1 cellular context compared by ENCODE assay signal in genomic region chr13:40943073-40943472, GRCh38.
TF ChIP-seq lines count a peak whose summit lies in the region.

No MANE protein-coding gene starts in this region.

TF ChIP-seq in HEK293, 187 proteins besides CTCF, POLR2A, EP300 and RAD21 (continued from another document):
- TF ChIP-seq, protein P1, sequence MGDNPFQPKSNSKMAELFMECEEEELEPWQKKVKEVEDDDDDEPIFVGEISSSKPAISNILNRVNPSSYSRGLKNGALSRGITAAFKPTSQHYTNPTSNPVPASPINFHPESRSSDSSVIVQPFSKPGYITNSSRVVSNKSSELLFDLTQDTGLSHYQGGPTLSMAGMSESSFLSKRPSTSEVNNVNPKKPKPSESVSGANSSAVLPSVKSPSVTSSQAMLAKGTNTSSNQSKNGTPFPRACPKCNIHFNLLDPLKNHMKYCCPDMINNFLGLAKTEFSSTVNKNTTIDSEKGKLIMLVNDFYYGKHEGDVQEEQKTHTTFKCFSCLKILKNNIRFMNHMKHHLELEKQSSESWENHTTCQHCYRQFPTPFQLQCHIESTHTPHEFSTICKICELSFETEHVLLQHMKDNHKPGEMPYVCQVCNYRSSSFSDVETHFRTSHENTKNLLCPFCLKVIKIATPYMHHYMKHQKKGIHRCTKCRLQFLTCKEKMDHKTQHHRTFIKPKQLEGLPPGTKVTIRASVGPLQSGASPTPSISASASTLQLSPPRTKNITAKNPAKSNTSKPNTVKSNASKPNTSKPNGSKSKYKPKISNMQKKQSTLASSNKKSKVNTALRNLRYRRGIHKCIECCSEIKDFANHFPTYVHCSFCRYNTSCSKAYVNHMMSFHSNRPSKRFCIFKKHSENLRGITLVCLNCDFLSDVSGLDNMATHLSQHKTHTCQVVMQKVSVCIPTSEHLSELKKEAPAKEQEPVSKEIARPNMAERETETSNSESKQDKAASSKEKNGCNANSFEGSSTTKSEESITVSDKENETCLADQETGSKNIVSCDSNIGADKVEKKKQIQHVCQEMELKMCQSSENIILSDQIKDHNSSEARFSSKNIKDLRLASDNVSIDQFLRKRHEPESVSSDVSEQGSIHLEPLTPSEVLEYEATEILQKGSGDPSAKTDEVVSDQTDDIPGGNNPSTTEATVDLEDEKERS (tag by site-specific recombination; IDR thresholded peaks at IDR 0.05) = no peak
- TF ChIP-seq ZNF664 (tag by site-specific recombination; IDR thresholded peaks at IDR 0.05) = no peak
- TF ChIP-seq, protein P2, sequence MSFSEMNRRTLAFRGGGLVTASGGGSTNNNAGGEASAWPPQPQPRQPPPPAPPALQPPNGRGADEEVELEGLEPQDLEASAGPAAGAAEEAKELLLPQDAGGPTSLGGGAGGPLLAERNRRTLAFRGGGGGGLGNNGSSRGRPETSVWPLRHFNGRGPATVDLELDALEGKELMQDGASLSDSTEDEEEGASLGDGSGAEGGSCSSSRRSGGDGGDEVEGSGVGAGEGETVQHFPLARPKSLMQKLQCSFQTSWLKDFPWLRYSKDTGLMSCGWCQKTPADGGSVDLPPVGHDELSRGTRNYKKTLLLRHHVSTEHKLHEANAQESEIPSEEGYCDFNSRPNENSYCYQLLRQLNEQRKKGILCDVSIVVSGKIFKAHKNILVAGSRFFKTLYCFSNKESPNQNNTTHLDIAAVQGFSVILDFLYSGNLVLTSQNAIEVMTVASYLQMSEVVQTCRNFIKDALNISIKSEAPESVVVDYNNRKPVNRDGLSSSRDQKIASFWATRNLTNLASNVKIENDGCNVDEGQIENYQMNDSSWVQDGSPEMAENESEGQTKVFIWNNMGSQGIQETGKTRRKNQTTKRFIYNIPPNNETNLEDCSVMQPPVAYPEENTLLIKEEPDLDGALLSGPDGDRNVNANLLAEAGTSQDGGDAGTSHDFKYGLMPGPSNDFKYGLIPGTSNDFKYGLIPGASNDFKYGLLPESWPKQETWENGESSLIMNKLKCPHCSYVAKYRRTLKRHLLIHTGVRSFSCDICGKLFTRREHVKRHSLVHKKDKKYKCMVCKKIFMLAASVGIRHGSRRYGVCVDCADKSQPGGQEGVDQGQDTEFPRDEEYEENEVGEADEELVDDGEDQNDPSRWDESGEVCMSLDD (tag by site-specific recombination; IDR thresholded peaks at IDR 0.05) = no peak
- TF ChIP-seq ZNF585B (tag by site-specific recombination; IDR thresholded peaks at IDR 0.05) = no peak
- TF ChIP-seq MEIS1 (CRISPR knock-in tag; IDR thresholded peaks at IDR 0.05; ENCODE audit: borderline replicate concordance) = no peak
- TF ChIP-seq KLF1 (tag by site-specific recombination; IDR thresholded peaks at IDR 0.05) = no peak
- TF ChIP-seq BCL11A (tag by site-specific recombination; IDR thresholded peaks at IDR 0.05; ENCODE audit: low read depth) = no peak
- TF ChIP-seq, protein P3, sequence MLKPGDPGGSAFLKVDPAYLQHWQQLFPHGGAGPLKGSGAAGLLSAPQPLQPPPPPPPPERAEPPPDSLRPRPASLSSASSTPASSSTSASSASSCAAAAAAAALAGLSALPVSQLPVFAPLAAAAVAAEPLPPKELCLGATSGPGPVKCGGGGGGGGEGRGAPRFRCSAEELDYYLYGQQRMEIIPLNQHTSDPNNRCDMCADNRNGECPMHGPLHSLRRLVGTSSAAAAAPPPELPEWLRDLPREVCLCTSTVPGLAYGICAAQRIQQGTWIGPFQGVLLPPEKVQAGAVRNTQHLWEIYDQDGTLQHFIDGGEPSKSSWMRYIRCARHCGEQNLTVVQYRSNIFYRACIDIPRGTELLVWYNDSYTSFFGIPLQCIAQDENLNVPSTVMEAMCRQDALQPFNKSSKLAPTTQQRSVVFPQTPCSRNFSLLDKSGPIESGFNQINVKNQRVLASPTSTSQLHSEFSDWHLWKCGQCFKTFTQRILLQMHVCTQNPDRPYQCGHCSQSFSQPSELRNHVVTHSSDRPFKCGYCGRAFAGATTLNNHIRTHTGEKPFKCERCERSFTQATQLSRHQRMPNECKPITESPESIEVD (tag by site-specific recombination; IDR thresholded peaks at IDR 0.05) = peak; percentile 63
- no peak for TF ChIP-seq KLF10 (tag by site-specific recombination; IDR thresholded peaks at IDR 0.05)
- no peak for TF ChIP-seq ZNF792 (tag by site-specific recombination; IDR thresholded peaks at IDR 0.05)
- TF ChIP-seq FEZF1 (tag by site-specific recombination; IDR thresholded peaks at IDR 0.05) = peak; percentile 38; the same call in 1 of the 2 replicates
- no peak for TF ChIP-seq ZNF211 (tag by site-specific recombination; IDR thresholded peaks at IDR 0.05; ENCODE audit: low read depth)
- TF ChIP-seq ZSCAN18 (tag by site-specific recombination; IDR thresholded peaks at IDR 0.05) = no peak
- TF ChIP-seq ZBTB1 (tag by site-specific recombination; IDR thresholded peaks at IDR 0.05) = no peak
- no peak for TF ChIP-seq OSR2 (tag by site-specific recombination; IDR thresholded peaks at IDR 0.05)
- TF ChIP-seq ATF2 (tag by site-specific recombination; IDR thresholded peaks at IDR 0.05; ENCODE audit: low read depth) = peak; percentile 62; the same call in 1 of the 2 replicates
